Comparison of ENCODE assay signal across 1 cellular context in genomic region chr10:74432841-74433594, GRCh38.
TF ChIP-seq lines count a peak whose summit lies in the region.

No MANE protein-coding gene starts in this region.

TF ChIP-seq in HEK293, 187 proteins besides CTCF, POLR2A, EP300 and RAD21 (continued from another document):
- TF ChIP-seq ZBTB44 (tag by site-specific recombination; IDR thresholded peaks at IDR 0.05) (peak; percentile 86), ZNF585B (tag by site-specific recombination; IDR thresholded peaks at IDR 0.05) (peak; percentile 77), ZNF558 (tag by site-specific recombination; IDR thresholded peaks at IDR 0.05) (no peak), ZNF449 (tag by site-specific recombination; IDR thresholded peaks at IDR 0.05) (no peak), ZNF677 (tag by site-specific recombination; IDR thresholded peaks at IDR 0.05) (no peak)
TF ChIP-seq in HEK293: peak in this region for 12.
